In genomic region chr2:27078267-27079194, GRCh38 we compare ENCODE assay signal across 10 cellular contexts. TPM values are rescaled to one million over a fixed set of nuclear protein-coding genes. Genes with fewer than 3 reads are reported as not detected.
DNase-seq lines count a peak whose midpoint lies in the region; ATAC-seq and TF ChIP-seq lines count a peak whose summit lies in the region.
"Had no signal": no experiment of that assay in that cellular context is flagged by ENCODE, and none has a peak within 500 bp of the region (broad histone marks: within the 10 kb centered on the region; RNA-seq: fewer than 3 reads in every experiment).

Gene EMILIN1 (plus strand): TSS chr2:27078615. CDS start chr2:27079066, 451 bp downstream.

- H3K4me1 Mint-ChIP-seq in activated naive CD8-positive, alpha-beta T cell treated with anti-CD3 and anti-CD28 coated beads, Interleukin-2, amount 10 ng/mL, durations not matched to agents 7 days and 5 days = peaks cover 41% of the 10 kb centered on the region
- H3K4me1 Mint-ChIP-seq in activated naive CD8-positive, alpha-beta T cell treated with anti-CD3 and anti-CD28 coated beads, Interleukin-2, amount 50 U/mL, for 24 hours = peaks cover 50% of the 10 kb centered on the region
- H3K4me1 Mint-ChIP-seq in T-cell = peaks cover 39 to 51% (median 46%) of the 10 kb centered on the region in 3 donors

- peaks cover 3% of the 10 kb centered on the region for H3K36me3 Mint-ChIP-seq in activated naive CD8-positive, alpha-beta T cell treated with anti-CD3 and anti-CD28 coated beads, Interleukin-2, amount 10 ng/mL, durations not matched to agents 7 days and 5 days
- H3K36me3 Mint-ChIP-seq in activated naive CD8-positive, alpha-beta T cell treated with anti-CD3 and anti-CD28 coated beads, Interleukin-2, amount 50 U/mL, for 24 hours (ENCODE audit: low read depth) = no peaks in the 10 kb centered on the region
- H3K36me3 Mint-ChIP-seq in T-cell = no peaks in the 10 kb centered on the region

- H3K27ac ChIP-seq in esophagus muscularis mucosa (replicated peaks in 1 of 4) (peak within 1 kb of the TSS; percentile 98 to 99 (median 98)), muscle layer of duodenum (ENCODE audit: low read length) (peak within 1 kb of the TSS; percentile 74), Karpas-422 (ENCODE audit: low read length) (no peak within 1 kb of the TSS)

- WGBS in esophagus muscularis mucosa = 9% methylated on average over 34 of the region's 41 CpGs

- POLR2A ChIA-PET in activated naive CD8-positive, alpha-beta T cell treated with anti-CD3 and anti-CD28 coated beads, Interleukin-2, amount 10 ng/mL, durations not matched to agents 7 days and 5 days (lab: Charles Lee) = interaction anchor here (0.7 to 1.9 kb wide), 2 partner anchors 10 to 27 kb away, joined by 3 to 7 read pairs; partner anchors contain the start of gene AGBL5
- POLR2A ChIA-PET in T-cell (lab: Charles Lee) = no interaction called here

- no peak for DNase-seq in activated naive CD8-positive, alpha-beta T cell treated with anti-CD3 and anti-CD28 coated beads, Interleukin-2, amount 10 ng/mL, durations not matched to agents 7 days and 5 days
- DNase-seq in activated naive CD8-positive, alpha-beta T cell treated with anti-CD3 and anti-CD28 coated beads, Interleukin-2, amount 50 U/mL, for 24 hours = no peak
- peak; percentile 97 for DNase-seq in esophagus muscularis mucosa (ENCODE audit: extremely low spot score)
- no peak for DNase-seq in Karpas-422
- DNase-seq in T-cell = no peak
- DNase-seq in SW480 (ENCODE audit: low spot score) = no peak
- DNase-seq: DMS79, NCI-H510A had no signal

- no peaks in the 10 kb centered on the region for H3K27me3 ChIP-seq in esophagus muscularis mucosa
- H3K27me3 ChIP-seq in muscle layer of duodenum (ENCODE audit: low read depth, low read length) = no peaks in the 10 kb centered on the region
- no peaks in the 10 kb centered on the region for H3K27me3 ChIP-seq in Karpas-422 (ENCODE audit: low read length)

- no peak within 1 kb of the TSS for H3K4me3 Mint-ChIP-seq in activated naive CD8-positive, alpha-beta T cell treated with anti-CD3 and anti-CD28 coated beads, Interleukin-2, amount 10 ng/mL, durations not matched to agents 7 days and 5 days
- H3K4me3 Mint-ChIP-seq in activated naive CD8-positive, alpha-beta T cell treated with anti-CD3 and anti-CD28 coated beads, Interleukin-2, amount 50 U/mL, for 24 hours = no peak within 1 kb of the TSS
- no peak within 1 kb of the TSS for H3K4me3 Mint-ChIP-seq in T-cell

- peak within 1 kb of the TSS; percentile 64 for H3K27ac Mint-ChIP-seq in activated naive CD8-positive, alpha-beta T cell treated with anti-CD3 and anti-CD28 coated beads, Interleukin-2, amount 10 ng/mL, durations not matched to agents 7 days and 5 days
- H3K27ac Mint-ChIP-seq in activated naive CD8-positive, alpha-beta T cell treated with anti-CD3 and anti-CD28 coated beads, Interleukin-2, amount 50 U/mL, for 24 hours = no peak within 1 kb of the TSS
- H3K27ac Mint-ChIP-seq in T-cell = peak within 1 kb of the TSS in 1 of 2 donors; percentile 36

- no peak within 1 kb of the TSS for H2AFZ ChIP-seq in Karpas-422 (ENCODE audit: low read length)

- peaks cover 54 to 97% (median 96%) of the 10 kb centered on the region in 4 donors for H3K4me1 ChIP-seq in esophagus muscularis mucosa
- H3K4me1 ChIP-seq in muscle layer of duodenum (ENCODE audit: control insufficient read depth in 1 of 2, insufficient read depth in 2 of 2, low read length in 2 of 2) = peaks cover 18 to 65% of the 10 kb centered on the region in 2 donors
- peaks cover 29% of the 10 kb centered on the region for H3K4me1 ChIP-seq in Karpas-422 (ENCODE audit: low read length)

- H3K9me3 ChIP-seq in esophagus muscularis mucosa (no peaks in the 10 kb centered on the region), muscle layer of duodenum (ENCODE audit: control insufficient read depth in 1 of 2, low read length in 2 of 2) (no peaks in the 10 kb centered on the region), Karpas-422 (ENCODE audit: low read length) (no peaks in the 10 kb centered on the region)

- no peak within 1 kb of the TSS for H3K9ac ChIP-seq in Karpas-422 (ENCODE audit: low read length)

- intact Hi-C loops in esophagus muscularis mucosa (cut with DNase I) = loop anchor here (2.0 kb wide), 1 partner anchor 28 kb away; the partner anchor contains the start of gene AGBL5

- H3K4me3 ChIP-seq in esophagus muscularis mucosa = peak within 1 kb of the TSS; percentile 56 to 76 (median 70)
- H3K4me3 ChIP-seq in muscle layer of duodenum (ENCODE audit: low read depth in 1 of 2, low read length in 2 of 2) = peak within 1 kb of the TSS; percentile 72 to 73
- H3K4me3 ChIP-seq in Karpas-422 (ENCODE audit: low read length) = no peak within 1 kb of the TSS

- no peaks in the 10 kb centered on the region for H3K27me3 Mint-ChIP-seq in activated naive CD8-positive, alpha-beta T cell treated with anti-CD3 and anti-CD28 coated beads, Interleukin-2, amount 10 ng/mL, durations not matched to agents 7 days and 5 days
- H3K27me3 Mint-ChIP-seq in activated naive CD8-positive, alpha-beta T cell treated with anti-CD3 and anti-CD28 coated beads, Interleukin-2, amount 50 U/mL, for 24 hours = no peaks in the 10 kb centered on the region
- no peaks in the 10 kb centered on the region for H3K27me3 Mint-ChIP-seq in T-cell

- no peak for TF ChIP-seq EP300 in esophagus muscularis mucosa (IDR thresholded peaks at IDR 0.05)

- no peak for ATAC-seq in activated naive CD8-positive, alpha-beta T cell treated with anti-CD3 and anti-CD28 coated beads, Interleukin-2, amount 10 ng/mL, durations not matched to agents 7 days and 5 days (ENCODE audit: low read depth)
- no peak for ATAC-seq in activated naive CD8-positive, alpha-beta T cell treated with anti-CD3 and anti-CD28 coated beads, Interleukin-2, amount 50 U/mL, for 24 hours
- ATAC-seq in HG03521 (IDR thresholded peaks at IDR 0.05; ENCODE audit: unreplicated experiment) = no peak
- ATAC-seq in T-cell (replicated peaks in 1 of 4) = no peak

- no peaks in the 10 kb centered on the region for H4K20me1 ChIP-seq in Karpas-422 (ENCODE audit: insufficient read depth, low read depth, low read length)

- CTCF ChIA-PET in T-cell (lab: Charles Lee) = no interaction called here

- TF ChIP-seq POLR2A in esophagus muscularis mucosa (IDR thresholded peaks at IDR 0.05; ENCODE audit: low read depth) = no peak

- no peaks in the 10 kb centered on the region for H3K79me2 ChIP-seq in Karpas-422 (ENCODE audit: low read length)

- peaks cover 4 to 23% (median 12%) of the 10 kb centered on the region in 4 donors for H3K36me3 ChIP-seq in esophagus muscularis mucosa
- peaks cover 0 to 13% of the 10 kb centered on the region in 2 donors for H3K36me3 ChIP-seq in muscle layer of duodenum (ENCODE audit: control insufficient read depth in 1 of 2, insufficient read depth in 2 of 2, low read length in 2 of 2)
- H3K36me3 ChIP-seq in Karpas-422 (ENCODE audit: insufficient read depth, low read length) = no peaks in the 10 kb centered on the region

- H3K9me2 ChIP-seq in Karpas-422 (replicated peaks; ENCODE audit: insufficient read depth, low read length) = no peaks in the 10 kb centered on the region

- H3K9me3 Mint-ChIP-seq in activated naive CD8-positive, alpha-beta T cell treated with anti-CD3 and anti-CD28 coated beads, Interleukin-2, amount 10 ng/mL, durations not matched to agents 7 days and 5 days = no peaks in the 10 kb centered on the region
- no peaks in the 10 kb centered on the region for H3K9me3 Mint-ChIP-seq in activated naive CD8-positive, alpha-beta T cell treated with anti-CD3 and anti-CD28 coated beads, Interleukin-2, amount 50 U/mL, for 24 hours
- no peaks in the 10 kb centered on the region for H3K9me3 Mint-ChIP-seq in T-cell

- TF ChIP-seq CTCF in esophagus muscularis mucosa (IDR thresholded peaks at IDR 0.05) = peak in 1 of 3 experiments; percentile 18

- H3K4me2 ChIP-seq in Karpas-422 (ENCODE audit: low read depth, low read length, poor library complexity, severe bottlenecking) = no peak within 1 kb of the TSS

RNA-seq across cellular contexts. Expression of gene EMILIN1, which starts in this region (rescaled TPM):
- total RNA-seq in activated naive CD8-positive, alpha-beta T cell treated with anti-CD3 and anti-CD28 coated beads, Interleukin-2, amount 10 ng/mL, durations not matched to agents 7 days and 5 days = 1 to 10 TPM in 1 of 2 experiments, under 1 TPM in 1; 0.91 to 1.2 TPM
- total RNA-seq in esophagus muscularis mucosa (100 to 1,000 TPM; 126 to 288 (median 168) TPM), T-cell (1 to 10 TPM in 1 of 5 donors, under 1 TPM in 4; 0.28 to 1.1 (median 0.85) TPM)
- total RNA-seq in Karpas-422 (2014; rRNA removed; shearing (Covaris generic); ENCODE audit: low replicate concordance) = 0.47 TPM in 1 of 2 replicates, not detected in the other

Comparison
In these comparisons a context has a peak if more than half of its experiments do, and no peak if none do; other contexts are left out.
1. RNA of gene EMILIN1 (total RNA-seq): 126 to 288 TPM in esophagus muscularis mucosa; 0.91 to 1.2 TPM in activated naive CD8-positive, alpha-beta T cell treated with anti-CD3 and anti-CD28 coated beads, Interleukin-2, amount 10 ng/mL, durations not matched to agents 7 days and 5 days, 0.28 to 1.1 TPM in T-cell and 0.47 TPM in Karpas-422; every median in the first group is over 10 times any median in the second.